1 cellular context compared by ENCODE assay signal in the genomic region with DNA sequence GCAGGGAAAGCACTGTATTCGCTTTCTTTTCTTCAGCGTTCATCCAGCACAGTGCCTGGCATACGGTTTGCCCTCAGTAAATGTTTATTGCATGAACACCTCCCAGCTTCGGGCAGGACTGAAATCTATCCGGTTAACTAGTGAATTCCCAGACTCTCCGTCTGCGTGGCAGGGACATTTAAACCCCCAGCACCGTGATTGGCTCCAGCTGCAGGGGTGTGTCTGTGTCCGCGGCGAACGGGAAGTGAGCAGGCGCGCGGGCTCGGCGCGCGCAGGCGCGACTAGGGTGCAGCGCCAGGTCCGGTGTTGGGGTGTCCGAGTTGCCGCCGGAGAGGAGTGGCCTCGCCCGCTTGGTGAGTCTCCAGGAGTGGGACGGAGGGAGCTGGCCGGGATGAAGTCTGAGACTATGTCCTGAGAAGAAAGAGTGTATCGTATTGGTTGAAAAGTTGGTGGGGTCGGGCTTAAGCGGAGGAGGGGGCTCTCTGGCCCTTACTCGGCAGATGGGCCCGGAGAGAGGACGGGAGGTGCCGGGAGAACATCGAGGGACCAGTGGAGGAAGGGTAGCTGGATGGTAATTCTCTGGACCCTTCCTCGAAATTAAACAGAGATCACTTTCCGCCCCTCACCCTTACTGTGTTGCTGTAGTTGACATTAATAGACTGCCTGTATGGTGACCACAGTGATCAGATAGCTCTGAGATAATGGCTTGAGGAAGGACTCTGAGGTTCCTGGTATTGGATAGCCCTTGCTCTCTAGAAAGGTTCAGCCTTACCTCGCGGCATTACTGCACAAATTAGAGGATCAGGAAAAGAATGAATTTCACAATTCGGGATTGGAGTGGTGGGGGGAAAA.
TF ChIP-seq lines count a peak whose summit lies in the region.

A gene (plus strand): TSS at position 274 of the 852 bp plus-strand sequence. CDS start 16,213 bp downstream, outside the sequence.

TF ChIP-seq in GM12878, 131 proteins besides CTCF, POLR2A, EP300 and RAD21 (continued from another document):
- 0 out of 2 replicates have a peak, but pooled peaks have one; percentile 34 for TF ChIP-seq RB1 (IDR thresholded peaks at IDR 0.05; ENCODE audit: borderline replicate concordance)
- TF ChIP-seq ZZZ3 (IDR thresholded peaks at IDR 0.05; ENCODE audit: control insufficient read depth, insufficient read length, low read depth), result no peak
- TF ChIP-seq NRF1 (conservative IDR thresholded peaks at IDR 0.05; ENCODE audit: low read depth, low read length), result peak; percentile 93
- TF ChIP-seq NR2C1 (IDR thresholded peaks at IDR 0.05), result no peak
- TF ChIP-seq, protein P1, sequence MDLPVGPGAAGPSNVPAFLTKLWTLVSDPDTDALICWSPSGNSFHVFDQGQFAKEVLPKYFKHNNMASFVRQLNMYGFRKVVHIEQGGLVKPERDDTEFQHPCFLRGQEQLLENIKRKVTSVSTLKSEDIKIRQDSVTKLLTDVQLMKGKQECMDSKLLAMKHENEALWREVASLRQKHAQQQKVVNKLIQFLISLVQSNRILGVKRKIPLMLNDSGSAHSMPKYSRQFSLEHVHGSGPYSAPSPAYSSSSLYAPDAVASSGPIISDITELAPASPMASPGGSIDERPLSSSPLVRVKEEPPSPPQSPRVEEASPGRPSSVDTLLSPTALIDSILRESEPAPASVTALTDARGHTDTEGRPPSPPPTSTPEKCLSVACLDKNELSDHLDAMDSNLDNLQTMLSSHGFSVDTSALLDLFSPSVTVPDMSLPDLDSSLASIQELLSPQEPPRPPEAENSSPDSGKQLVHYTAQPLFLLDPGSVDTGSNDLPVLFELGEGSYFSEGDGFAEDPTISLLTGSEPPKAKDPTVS (IDR thresholded peaks at IDR 0.05; ENCODE audit: low read depth, low read length), result no peak
- TF ChIP-seq SIX5 (IDR thresholded peaks at IDR 0.05; ENCODE audit: low read depth, low read length, severe bottlenecking), result no peak
- TF ChIP-seq, protein P2, sequence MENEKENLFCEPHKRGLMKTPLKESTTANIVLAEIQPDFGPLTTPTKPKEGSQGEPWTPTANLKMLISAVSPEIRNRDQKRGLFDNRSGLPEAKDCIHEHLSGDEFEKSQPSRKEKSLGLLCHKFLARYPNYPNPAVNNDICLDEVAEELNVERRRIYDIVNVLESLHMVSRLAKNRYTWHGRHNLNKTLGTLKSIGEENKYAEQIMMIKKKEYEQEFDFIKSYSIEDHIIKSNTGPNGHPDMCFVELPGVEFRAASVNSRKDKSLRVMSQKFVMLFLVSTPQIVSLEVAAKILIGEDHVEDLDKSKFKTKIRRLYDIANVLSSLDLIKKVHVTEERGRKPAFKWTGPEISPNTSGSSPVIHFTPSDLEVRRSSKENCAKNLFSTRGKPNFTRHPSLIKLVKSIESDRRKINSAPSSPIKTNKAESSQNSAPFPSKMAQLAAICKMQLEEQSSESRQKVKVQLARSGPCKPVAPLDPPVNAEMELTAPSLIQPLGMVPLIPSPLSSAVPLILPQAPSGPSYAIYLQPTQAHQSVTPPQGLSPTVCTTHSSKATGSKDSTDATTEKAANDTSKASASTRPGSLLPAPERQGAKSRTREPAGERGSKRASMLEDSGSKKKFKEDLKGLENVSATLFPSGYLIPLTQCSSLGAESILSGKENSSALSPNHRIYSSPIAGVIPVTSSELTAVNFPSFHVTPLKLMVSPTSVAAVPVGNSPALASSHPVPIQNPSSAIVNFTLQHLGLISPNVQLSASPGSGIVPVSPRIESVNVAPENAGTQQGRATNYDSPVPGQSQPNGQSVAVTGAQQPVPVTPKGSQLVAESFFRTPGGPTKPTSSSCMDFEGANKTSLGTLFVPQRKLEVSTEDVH (IDR thresholded peaks at IDR 0.05; ENCODE audit: low read depth, partially characterized antibody), result no peak
- TF ChIP-seq, protein P3, sequence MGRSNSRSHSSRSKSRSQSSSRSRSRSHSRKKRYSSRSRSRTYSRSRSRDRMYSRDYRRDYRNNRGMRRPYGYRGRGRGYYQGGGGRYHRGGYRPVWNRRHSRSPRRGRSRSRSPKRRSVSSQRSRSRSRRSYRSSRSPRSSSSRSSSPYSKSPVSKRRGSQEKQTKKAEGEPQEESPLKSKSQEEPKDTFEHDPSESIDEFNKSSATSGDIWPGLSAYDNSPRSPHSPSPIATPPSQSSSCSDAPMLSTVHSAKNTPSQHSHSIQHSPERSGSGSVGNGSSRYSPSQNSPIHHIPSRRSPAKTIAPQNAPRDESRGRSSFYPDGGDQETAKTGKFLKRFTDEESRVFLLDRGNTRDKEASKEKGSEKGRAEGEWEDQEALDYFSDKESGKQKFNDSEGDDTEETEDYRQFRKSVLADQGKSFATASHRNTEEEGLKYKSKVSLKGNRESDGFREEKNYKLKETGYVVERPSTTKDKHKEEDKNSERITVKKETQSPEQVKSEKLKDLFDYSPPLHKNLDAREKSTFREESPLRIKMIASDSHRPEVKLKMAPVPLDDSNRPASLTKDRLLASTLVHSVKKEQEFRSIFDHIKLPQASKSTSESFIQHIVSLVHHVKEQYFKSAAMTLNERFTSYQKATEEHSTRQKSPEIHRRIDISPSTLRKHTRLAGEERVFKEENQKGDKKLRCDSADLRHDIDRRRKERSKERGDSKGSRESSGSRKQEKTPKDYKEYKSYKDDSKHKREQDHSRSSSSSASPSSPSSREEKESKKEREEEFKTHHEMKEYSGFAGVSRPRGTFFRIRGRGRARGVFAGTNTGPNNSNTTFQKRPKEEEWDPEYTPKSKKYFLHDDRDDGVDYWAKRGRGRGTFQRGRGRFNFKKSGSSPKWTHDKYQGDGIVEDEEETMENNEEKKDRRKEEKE (IDR thresholded peaks at IDR 0.05), result no peak
- TF ChIP-seq SMARCA5 (IDR thresholded peaks at IDR 0.05), result no peak
- TF ChIP-seq HDAC2 (IDR thresholded peaks at IDR 0.05), result no peak
- no peak; a peak in 1 of 4 replicates for TF ChIP-seq ETV6 (conservative IDR thresholded peaks at IDR 0.05 in 1 of 2, IDR thresholded peaks at IDR 0.05 in 1 of 2; ENCODE audit: borderline replicate concordance in 1 of 2, low read depth in 1 of 2)
- TF ChIP-seq, protein P4, sequence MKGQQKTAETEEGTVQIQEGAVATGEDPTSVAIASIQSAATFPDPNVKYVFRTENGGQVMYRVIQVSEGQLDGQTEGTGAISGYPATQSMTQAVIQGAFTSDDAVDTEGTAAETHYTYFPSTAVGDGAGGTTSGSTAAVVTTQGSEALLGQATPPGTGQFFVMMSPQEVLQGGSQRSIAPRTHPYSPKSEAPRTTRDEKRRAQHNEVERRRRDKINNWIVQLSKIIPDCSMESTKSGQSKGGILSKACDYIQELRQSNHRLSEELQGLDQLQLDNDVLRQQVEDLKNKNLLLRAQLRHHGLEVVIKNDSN (IDR thresholded peaks at IDR 0.05; ENCODE audit: borderline replicate concordance, extremely low read length, insufficient read depth, low read depth, low read length), result no peak
- TF ChIP-seq MXI1 (IDR thresholded peaks at IDR 0.05; ENCODE audit: low read depth, low read length), result peak; percentile 93
- TF ChIP-seq HCFC1 (IDR thresholded peaks at IDR 0.05; ENCODE audit: low read length), result peak; percentile 29; the same call in 1 of the 2 replicates
- TF ChIP-seq RBBP5 (conservative IDR thresholded peaks at IDR 0.05), result no peak
- no peak for TF ChIP-seq GATAD2B (conservative IDR thresholded peaks at IDR 0.05; ENCODE audit: low read depth)
- TF ChIP-seq LARP7 (IDR thresholded peaks at IDR 0.05), result no peak
- TF ChIP-seq SUZ12 (IDR thresholded peaks at IDR 0.05; ENCODE audit: unreplicated experiment), result no peak
- TF ChIP-seq CHD1 (IDR thresholded peaks at IDR 0.05; ENCODE audit: low read depth, low read length), result no peak
- peak; percentile 36; the same call in 1 of the 2 replicates for TF ChIP-seq PAX5 (IDR thresholded peaks at IDR 0.05; ENCODE audit: borderline replicate concordance, low read depth, low read length)
- TF ChIP-seq SIN3A (IDR thresholded peaks at IDR 0.05; ENCODE audit: low read depth, low read length), result peak; percentile 89
- TF ChIP-seq, protein P5, sequence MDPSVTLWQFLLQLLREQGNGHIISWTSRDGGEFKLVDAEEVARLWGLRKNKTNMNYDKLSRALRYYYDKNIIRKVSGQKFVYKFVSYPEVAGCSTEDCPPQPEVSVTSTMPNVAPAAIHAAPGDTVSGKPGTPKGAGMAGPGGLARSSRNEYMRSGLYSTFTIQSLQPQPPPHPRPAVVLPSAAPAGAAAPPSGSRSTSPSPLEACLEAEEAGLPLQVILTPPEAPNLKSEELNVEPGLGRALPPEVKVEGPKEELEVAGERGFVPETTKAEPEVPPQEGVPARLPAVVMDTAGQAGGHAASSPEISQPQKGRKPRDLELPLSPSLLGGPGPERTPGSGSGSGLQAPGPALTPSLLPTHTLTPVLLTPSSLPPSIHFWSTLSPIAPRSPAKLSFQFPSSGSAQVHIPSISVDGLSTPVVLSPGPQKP (IDR thresholded peaks at IDR 0.05; ENCODE audit: low read depth, low read length), result no peak
- no peak for TF ChIP-seq SRF (IDR thresholded peaks at IDR 0.05; ENCODE audit: low read depth in 2 of 2, low read length in 2 of 2)
- TF ChIP-seq MEF2A (IDR thresholded peaks at IDR 0.05; ENCODE audit: insufficient read depth, low read depth, low read length), result no peak
- TF ChIP-seq NFIC (IDR thresholded peaks at IDR 0.05; ENCODE audit: low read depth, low read length), result no peak
- TF ChIP-seq SUPT20H (IDR thresholded peaks at IDR 0.05; ENCODE audit: borderline replicate concordance, control insufficient read depth, low read depth, low read length), result no peak
- TF ChIP-seq TCF3 (IDR thresholded peaks at IDR 0.05; ENCODE audit: borderline replicate concordance, insufficient read depth, low read depth, low read length), result no peak
- no peak for TF ChIP-seq BMI1 (IDR thresholded peaks at IDR 0.05; ENCODE audit: borderline replicate concordance)
- TF ChIP-seq MYC (IDR thresholded peaks at IDR 0.05; ENCODE audit: insufficient read depth, insufficient read length, insufficient replicate concordance, low read length, severe bottlenecking), result no peak
- peak; percentile 53 for TF ChIP-seq SP1 (IDR thresholded peaks at IDR 0.05; ENCODE audit: low read depth, low read length)
- TF ChIP-seq BHLHE40 (IDR thresholded peaks at IDR 0.05; ENCODE audit: borderline replicate concordance in 1 of 2, low read depth in 2 of 2, low read length in 1 of 2), result 0 out of 4 replicates have a peak, but pooled peaks of 1 of the 2 experiments have one; percentile 21
- peak; percentile 75; the same call in 1 of the 2 replicates for TF ChIP-seq PML (IDR thresholded peaks at IDR 0.05; ENCODE audit: low read length)
- TF ChIP-seq, protein P6, sequence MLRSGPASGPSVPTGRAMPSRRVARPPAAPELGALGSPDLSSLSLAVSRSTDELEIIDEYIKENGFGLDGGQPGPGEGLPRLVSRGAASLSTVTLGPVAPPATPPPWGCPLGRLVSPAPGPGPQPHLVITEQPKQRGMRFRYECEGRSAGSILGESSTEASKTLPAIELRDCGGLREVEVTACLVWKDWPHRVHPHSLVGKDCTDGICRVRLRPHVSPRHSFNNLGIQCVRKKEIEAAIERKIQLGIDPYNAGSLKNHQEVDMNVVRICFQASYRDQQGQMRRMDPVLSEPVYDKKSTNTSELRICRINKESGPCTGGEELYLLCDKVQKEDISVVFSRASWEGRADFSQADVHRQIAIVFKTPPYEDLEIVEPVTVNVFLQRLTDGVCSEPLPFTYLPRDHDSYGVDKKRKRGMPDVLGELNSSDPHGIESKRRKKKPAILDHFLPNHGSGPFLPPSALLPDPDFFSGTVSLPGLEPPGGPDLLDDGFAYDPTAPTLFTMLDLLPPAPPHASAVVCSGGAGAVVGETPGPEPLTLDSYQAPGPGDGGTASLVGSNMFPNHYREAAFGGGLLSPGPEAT (IDR thresholded peaks at IDR 0.05; ENCODE audit: low read depth), result 0 out of 2 replicates have a peak, but pooled peaks have one; percentile 19
- no peak for TF ChIP-seq EED (IDR thresholded peaks at IDR 0.05; ENCODE audit: low read depth)
- TF ChIP-seq, protein P7, sequence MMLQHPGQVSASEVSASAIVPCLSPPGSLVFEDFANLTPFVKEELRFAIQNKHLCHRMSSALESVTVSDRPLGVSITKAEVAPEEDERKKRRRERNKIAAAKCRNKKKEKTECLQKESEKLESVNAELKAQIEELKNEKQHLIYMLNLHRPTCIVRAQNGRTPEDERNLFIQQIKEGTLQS (IDR thresholded peaks at IDR 0.05; ENCODE audit: borderline replicate concordance, extremely low read depth, low read depth, low read length), result 0 out of 2 replicates have a peak, but pooled peaks have one; percentile 11
- TF ChIP-seq SMAD5 (IDR thresholded peaks at IDR 0.05; ENCODE audit: low read depth), result no peak; the same call in 1 of the 2 replicates
- TF ChIP-seq CREB1 (IDR thresholded peaks at IDR 0.05; ENCODE audit: low read depth), result no peak; the same call in 1 of the 2 replicates
- TF ChIP-seq, protein P8, sequence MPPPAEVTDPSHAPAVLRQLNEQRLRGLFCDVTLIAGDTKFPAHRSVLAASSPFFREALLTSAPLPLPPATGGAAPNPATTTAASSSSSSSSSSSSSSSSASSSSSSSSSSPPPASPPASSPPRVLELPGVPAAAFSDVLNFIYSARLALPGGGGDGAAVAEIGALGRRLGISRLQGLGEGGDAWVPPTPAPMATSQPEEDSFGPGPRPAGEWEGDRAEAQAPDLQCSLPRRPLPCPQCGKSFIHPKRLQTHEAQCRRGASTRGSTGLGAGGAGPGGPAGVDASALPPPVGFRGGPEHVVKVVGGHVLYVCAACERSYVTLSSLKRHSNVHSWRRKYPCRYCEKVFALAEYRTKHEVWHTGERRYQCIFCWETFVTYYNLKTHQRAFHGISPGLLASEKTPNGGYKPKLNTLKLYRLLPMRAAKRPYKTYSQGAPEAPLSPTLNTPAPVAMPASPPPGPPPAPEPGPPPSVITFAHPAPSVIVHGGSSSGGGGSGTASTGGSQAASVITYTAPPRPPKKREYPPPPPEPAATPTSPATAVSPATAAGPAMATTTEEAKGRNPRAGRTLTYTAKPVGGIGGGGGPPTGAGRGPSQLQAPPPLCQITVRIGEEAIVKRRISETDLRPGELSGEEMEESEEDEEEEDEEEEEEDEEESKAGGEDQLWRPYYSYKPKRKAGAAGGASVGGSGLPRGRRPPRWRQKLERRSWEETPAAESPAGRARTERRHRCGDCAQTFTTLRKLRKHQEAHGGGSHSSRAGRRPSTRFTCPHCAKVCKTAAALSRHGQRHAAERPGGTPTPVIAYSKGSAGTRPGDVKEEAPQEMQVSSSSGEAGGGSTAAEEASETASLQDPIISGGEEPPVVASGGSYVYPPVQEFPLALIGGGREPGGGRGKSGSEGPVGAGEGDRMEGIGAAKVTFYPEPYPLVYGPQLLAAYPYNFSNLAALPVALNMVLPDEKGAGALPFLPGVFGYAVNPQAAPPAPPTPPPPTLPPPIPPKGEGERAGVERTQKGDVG (CRISPR knock-in tag; IDR thresholded peaks at IDR 0.05), result no peak
- TF ChIP-seq CBX3 (IDR thresholded peaks at IDR 0.05; ENCODE audit: borderline replicate concordance, low read depth), result no peak
- no peak for TF ChIP-seq YBX1 (IDR thresholded peaks at IDR 0.05)
- no peak for TF ChIP-seq TBL1XR1 (IDR thresholded peaks at IDR 0.05; ENCODE audit: low read depth, low read length)
TF ChIP-seq in GM12878: peak in this region for 27.
